In genomic region chr9:20243866-20244647, GRCh38 we compare ENCODE assay signal across 22 cellular contexts.
DNase-seq lines count a peak whose midpoint lies in the region; ATAC-seq and TF ChIP-seq lines count a peak whose summit lies in the region.
"Had no signal": no experiment of that assay in that cellular context is flagged by ENCODE, and none has a peak within 500 bp of the region (broad histone marks: within the 10 kb centered on the region; RNA-seq: fewer than 3 reads in every experiment).

No MANE protein-coding gene starts in this region.

- CTCF ChIA-PET in HEK293T (lab: Yijun Ruan, JAX) = no interaction called here

- H3K4me3 ChIP-seq in right cardiac atrium (ENCODE audit: low read length) = no peak overlapping the region
- H3K4me3 ChIP-seq: cardiac muscle cell, GM12878, Peyer's patch, thoracic aorta had no signal

- POLR2A ChIA-PET in HEK293T (lab: Yijun Ruan, JAX) = no interaction called here

- no peaks in the 10 kb centered on the region for H3K27me3 ChIP-seq in right cardiac atrium (ENCODE audit: control insufficient read depth, insufficient read depth)
- H3K27me3 ChIP-seq: cardiac muscle cell, Peyer's patch had no signal

- peak overlapping the region in 4 of 6 donors; percentile 7 to 50 (median 24) for H3K27ac Mint-ChIP-seq in immature natural killer cell
- no peak overlapping the region for H3K27ac Mint-ChIP-seq in stimulated activated memory B cell treated with anti-CD40 and anti-IgM and Interleukin-4, amounts not matched to agents 10 μg/mL and 1 μg/mL and 100 μg/mL, for 72 hours

- H3K9me3 ChIP-seq in right cardiac atrium (ENCODE audit: control insufficient read depth, low read length) = no peaks in the 10 kb centered on the region
- H3K9me3 ChIP-seq: Peyer's patch, thoracic aorta had no signal

- H3K4me3 Mint-ChIP-seq in immature natural killer cell = peak overlapping the region in 2 of 5 donors; percentile 37 to 83
- no peak overlapping the region for H3K4me3 Mint-ChIP-seq in stimulated activated memory B cell treated with anti-CD40 and anti-IgM and Interleukin-4, amounts not matched to agents 10 μg/mL and 1 μg/mL and 100 μg/mL, for 72 hours

- peaks cover 0 to 4% (median 4%) of the 10 kb centered on the region in 3 donors for H3K27me3 Mint-ChIP-seq in immature natural killer cell (ENCODE audit: low read depth in 3 of 3)
- peaks cover 26% of the 10 kb centered on the region for H3K27me3 Mint-ChIP-seq in stimulated activated memory B cell treated with anti-CD40 and anti-IgM and Interleukin-4, amounts not matched to agents 10 μg/mL and 1 μg/mL and 100 μg/mL, for 72 hours

- WGBS in right cardiac atrium = 59% methylated on average over 12 of the region's 12 CpGs

- no peaks in the 10 kb centered on the region for H3K4me1 ChIP-seq in right cardiac atrium (ENCODE audit: control insufficient read depth, insufficient read depth, low read length)
- H3K4me1 ChIP-seq: Peyer's patch had no signal

- no peaks in the 10 kb centered on the region for H3K9me3 Mint-ChIP-seq in immature natural killer cell
- H3K9me3 Mint-ChIP-seq in stimulated activated memory B cell treated with anti-CD40 and anti-IgM and Interleukin-4, amounts not matched to agents 10 μg/mL and 1 μg/mL and 100 μg/mL, for 72 hours = peaks cover 3% of the 10 kb centered on the region

- ATAC-seq in right cardiac atrium = peak; percentile 31 to 47
- no peak for ATAC-seq in left cardiac atrium
- peak; percentile 34 for ATAC-seq in stimulated activated memory B cell treated with anti-CD40 and anti-IgM and Interleukin-4, amounts not matched to agents 10 μg/mL and 1 μg/mL and 100 μg/mL, for 72 hours
- ATAC-seq: left colon had no signal

- H3K36me3 Mint-ChIP-seq in immature natural killer cell = peaks cover 0 to 5% (median 0%) of the 10 kb centered on the region in 3 donors
- no peaks in the 10 kb centered on the region for H3K36me3 Mint-ChIP-seq in stimulated activated memory B cell treated with anti-CD40 and anti-IgM and Interleukin-4, amounts not matched to agents 10 μg/mL and 1 μg/mL and 100 μg/mL, for 72 hours

- intact Hi-C loops in right cardiac atrium (cut with DNase I) = no loop called here
- intact Hi-C loops in left cardiac atrium (cut with DNase I) = no loop called here

- peaks cover 42 to 77% of the 10 kb centered on the region in 2 donors for H3K4me1 Mint-ChIP-seq in immature natural killer cell
- H3K4me1 Mint-ChIP-seq in stimulated activated memory B cell treated with anti-CD40 and anti-IgM and Interleukin-4, amounts not matched to agents 10 μg/mL and 1 μg/mL and 100 μg/mL, for 72 hours = peaks cover 10% of the 10 kb centered on the region

- DNase-seq in right cardiac atrium (peak in 1 of 3 donors; percentile 41), left cardiac atrium (no peak), SK-N-DZ (ENCODE audit: low spot score) (peak; percentile 24), immature natural killer cell (no peak), HEK293T (ENCODE audit: extremely low spot score) (no peak), COR-L47 (lab: John Stamatoyannopoulos, UW) (no peak)
- no peak for DNase-seq in stimulated activated CD8-positive, alpha-beta memory T cell treated with anti-CD3 and anti-CD28 coated beads, Interleukin-4, amount 100 ng/mL, for 48 hours
- DNase-seq: activated effector memory CD4-positive, alpha-beta T cell treated with Interleukin-2 at 50 U/mL for 16 hours; amygdala; KBM-7; left colon; mesenchymal stem cell; MV-4-11; NCI-H1694; NCI-H226; Peyer's patch; posterior cingulate gyrus; T-helper 2 cell had no signal

- no peak overlapping the region for H3K27ac ChIP-seq in right cardiac atrium (ENCODE audit: low read length)
- H3K27ac ChIP-seq: cardiac muscle cell, Peyer's patch, thoracic aorta had no signal

TF ChIP-seq in HEK293T, 16 proteins besides CTCF, POLR2A, EP300 and RAD21:
- no peak for TF ChIP-seq FOXK2 (IDR thresholded peaks at IDR 0.05)
- TF ChIP-seq NFRKB (IDR thresholded peaks at IDR 0.05) = no peak
- no peak for TF ChIP-seq PKNOX1 (IDR thresholded peaks at IDR 0.05)
- TF ChIP-seq FOXA1 (IDR thresholded peaks at IDR 0.05) = no peak
- no peak for TF ChIP-seq SP1 (IDR thresholded peaks at IDR 0.05)
- TF ChIP-seq SUZ12 (IDR thresholded peaks at IDR 0.05) = no peak
- no peak for TF ChIP-seq FOXM1 (IDR thresholded peaks at IDR 0.05; ENCODE audit: borderline replicate concordance)
- no peak for TF ChIP-seq LEF1 (IDR thresholded peaks at IDR 0.05; ENCODE audit: borderline replicate concordance)
- TF ChIP-seq ELF4 (IDR thresholded peaks at IDR 0.05) = no peak
- no peak for TF ChIP-seq BHLHE40 (IDR thresholded peaks at IDR 0.05; ENCODE audit: borderline replicate concordance)
- no peak for TF ChIP-seq HDGF (IDR thresholded peaks at IDR 0.05; ENCODE audit: borderline replicate concordance)

Comparison
In these comparisons a context has a peak if more than half of its experiments do, and no peak if none do; other contexts are left out.
1. ATAC-seq: peak in right cardiac atrium (2 of 2) and stimulated activated memory B cell treated with anti-CD40 and anti-IgM and Interleukin-4, amounts not matched to agents 10 μg/mL and 1 μg/mL and 100 μg/mL, for 72 hours (single experiment); none in left cardiac atrium (0 of 2).